In genomic region chr19:6833166-6833790, GRCh38 we compare ENCODE assay signal across 21 cellular contexts. TPM values are rescaled to one million over a fixed set of nuclear protein-coding genes. Genes with fewer than 3 reads are reported as not detected.
"Had no signal": no experiment of that assay in that cellular context is flagged by ENCODE, and none has a peak within 500 bp of the region (broad histone marks: within the 10 kb centered on the region; RNA-seq: fewer than 3 reads in every experiment).

No MANE protein-coding gene starts in this region.

- DNase-seq: activated CD4-positive, alpha-beta T cell treated with anti-CD3 and anti-CD28 coated beads, Interleukin-2, amount 10 ng/mL, durations not matched to agents 24 days and 14 days; activated CD4-positive, CD25-positive, alpha-beta regulatory T cell; activated CD8-positive, alpha-beta memory T cell treated with anti-CD3 and anti-CD28 coated beads for 24 hours; activated CD8-positive, alpha-beta memory T cell treated with anti-CD3 and anti-CD28 coated beads, Interleukin-2, amount 50 U/mL, for 48 hours; aorta; brain microvascular endothelial cell; central memory CD4-positive, alpha-beta T cell; head of caudate nucleus; kidney; left ventricle myocardium superior; pancreas; stimulated activated CD4-positive, alpha-beta T cell treated with anti-CD3 and anti-CD28 coated beads, Interleukin-4, amount 100 ng/mL, for 1 hour; T-cell; upper lobe of right lung had no signal

- H3K36me3 ChIP-seq: brain microvascular endothelial cell, pancreas, right lobe of liver, thoracic aorta, upper lobe of right lung had no signal

- H3K27me3 Mint-ChIP-seq: activated CD4-positive, alpha-beta T cell treated with anti-CD3 and anti-CD28 coated beads, Interleukin-2, amount 10 ng/mL, durations not matched to agents 24 days and 14 days; T-cell had no signal

- H3K27ac ChIP-seq: brain microvascular endothelial cell, coronary artery, pancreas, right lobe of liver, thoracic aorta, upper lobe of right lung had no signal

- H3K4me3 ChIP-seq: coronary artery, pancreas, right lobe of liver, smooth muscle cell, thoracic aorta, upper lobe of right lung had no signal

- H3K27me3 ChIP-seq: brain microvascular endothelial cell, pancreas, right lobe of liver, upper lobe of right lung had no signal

- H3K9me3 Mint-ChIP-seq: T-cell had no signal

- ATAC-seq: left ventricle myocardium superior, pancreas, right lobe of liver, SK-N-SH treated with all-trans-retinoic acid at 6 μM for 48 hours, T-cell, upper lobe of right lung had no signal

- H3K9me3 ChIP-seq: pancreas, right lobe of liver, thoracic aorta, upper lobe of right lung had no signal

- H3K4me3 Mint-ChIP-seq: activated CD4-positive, alpha-beta T cell treated with anti-CD3 and anti-CD28 coated beads, Interleukin-2, amount 10 ng/mL, durations not matched to agents 24 days and 14 days; T-cell had no signal

- H3K4me1 ChIP-seq: pancreas, right lobe of liver, upper lobe of right lung had no signal

RNA-seq across cellular contexts. Expression of gene ADGRE1, which starts 54.1 kb away (rescaled TPM):
- total RNA-seq: frontal cortex, pulmonary artery endothelial cell, smooth muscle cell had no signal
